Comparison of ENCODE assay signal across 22 cellular contexts in the genomic region with DNA sequence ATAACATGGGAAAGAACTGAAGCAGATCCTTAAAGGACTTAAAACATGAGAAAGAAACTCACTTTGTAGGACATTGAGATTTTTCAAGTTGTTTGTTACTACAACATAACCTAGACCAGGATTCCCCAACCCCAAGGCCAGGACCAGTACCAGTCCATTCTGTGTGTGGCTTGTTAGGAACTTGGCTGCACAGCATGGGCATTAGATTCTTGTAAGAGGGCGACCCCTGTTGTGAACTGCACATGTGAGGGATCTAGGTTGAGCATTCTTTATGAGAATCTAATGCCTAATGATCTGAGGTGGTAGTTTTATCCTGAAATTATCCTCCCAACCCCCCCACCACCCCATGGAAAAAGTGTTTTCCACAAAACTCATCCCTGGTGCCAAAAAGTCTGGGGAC.
"Had no signal": no experiment of that assay in that cellular context is flagged by ENCODE, and none has a peak within 500 bp of the region (broad histone marks: within the 10 kb centered on the region; RNA-seq: fewer than 3 reads in every experiment).

No MANE protein-coding gene starts in this region.

- H3K4me1 ChIP-seq: body of pancreas, gastroesophageal sphincter, left ventricle myocardium inferior, neural progenitor cell, prostate gland, thyroid gland, upper lobe of right lung had no signal

- H3K36me3 ChIP-seq: cardiac muscle cell, gastroesophageal sphincter, left ventricle myocardium inferior, neural progenitor cell, prostate gland, thyroid gland, upper lobe of right lung had no signal

- H3K9ac ChIP-seq: neural progenitor cell had no signal

- H3K9me3 ChIP-seq: body of pancreas, gastroesophageal sphincter, prostate gland, thyroid gland, upper lobe of right lung had no signal

- H3K27ac ChIP-seq: body of pancreas, cardiac muscle cell, gastroesophageal sphincter, left ventricle myocardium inferior, neural progenitor cell, prostate gland, thyroid gland, upper lobe of right lung, VCaP had no signal

- H3K27me3 ChIP-seq: body of pancreas, cardiac muscle cell, gastroesophageal sphincter, neural progenitor cell, thyroid gland, upper lobe of right lung had no signal

- H3K4me3 ChIP-seq: body of pancreas, cardiac muscle cell, gastroesophageal sphincter, left ventricle myocardium inferior, neural progenitor cell, prostate gland, thyroid gland, upper lobe of right lung had no signal

- DNase-seq: activated CD4-positive, alpha-beta memory T cell treated with anti-CD3 and anti-CD28 coated beads, Interleukin-2, amount 10 ng/mL, durations not matched to agents 7 days and 5 days; activated CD4-positive, alpha-beta T cell treated with anti-CD3 and anti-CD28 coated beads, Interleukin-2, amount 10 ng/mL, durations not matched to agents 24 days and 14 days; activated effector memory CD4-positive, alpha-beta T cell treated with anti-CD3 and anti-CD28 coated beads, Interleukin-2, amount 50 U/mL, for 16 hours; activated naive CD4-positive, alpha-beta T cell treated with anti-CD3 and anti-CD28 coated beads, Interleukin-2, amount 50 U/mL, for 16 hours; activated naive CD8-positive, alpha-beta T cell treated with anti-CD3 and anti-CD28 coated beads, Interleukin-2, amount 50 U/mL, for 24 hours; activated T-cell treated with anti-CD3 and anti-CD28 coated beads for 4 hours; body of pancreas; cortex of kidney; endodermal cell; head of caudate nucleus; hypothalamus; left ventricle myocardium inferior; naive thymus-derived CD8-positive, alpha-beta T cell; stimulated activated CD4-positive, alpha-beta T cell treated with anti-CD3 and anti-CD28 coated beads, Interleukin-4, amount 100 ng/mL, for 24 hours; stimulated activated naive CD8-positive, alpha-beta T cell treated with anti-CD3 and anti-CD28 coated beads, Interleukin-15, Interleukin-2, amounts not matched to agents 100 U/mL and 50 U/mL, for 24 hours; thyroid gland; upper lobe of right lung had no signal
